16 cellular contexts compared by ENCODE assay signal in the genomic region with DNA sequence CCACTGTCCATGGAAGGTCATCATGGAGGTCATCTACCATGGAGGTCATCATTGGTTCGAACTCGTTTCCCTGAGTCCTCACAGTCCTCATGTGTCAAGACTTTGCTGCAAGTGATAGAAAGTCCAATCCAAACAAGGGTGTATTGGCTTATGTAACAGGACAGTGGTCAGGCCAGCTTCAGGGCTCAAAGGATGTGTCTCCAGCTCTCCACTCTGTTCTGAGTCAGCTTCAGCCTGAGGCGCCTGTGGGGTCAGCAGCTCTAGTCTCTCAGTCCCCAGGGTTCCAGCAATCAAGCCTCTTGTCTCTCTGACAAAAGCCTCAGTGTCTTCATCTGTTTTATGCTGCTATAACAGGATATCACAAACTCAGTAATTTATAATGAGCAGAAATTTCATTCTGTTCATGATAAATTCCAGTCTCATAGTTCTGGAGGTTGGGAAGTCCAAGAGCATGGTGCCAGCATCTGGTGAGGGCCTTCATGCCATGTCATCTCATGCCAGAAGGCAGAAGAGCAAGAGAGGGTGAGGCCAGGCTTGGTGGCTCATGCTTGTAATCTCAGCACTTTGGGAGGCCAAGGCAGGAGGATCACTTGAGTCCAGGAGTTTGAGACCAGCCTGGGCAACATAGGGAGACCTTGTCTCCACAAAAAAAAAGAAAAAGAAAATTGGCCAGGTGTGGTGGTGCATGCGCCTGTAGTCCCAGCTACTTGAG. TPM values are rescaled to one million over a fixed set of nuclear protein-coding genes. Genes with fewer than 3 reads are reported as not detected.
DNase-seq lines count a peak whose midpoint lies in the region; ATAC-seq, FAIRE-seq and TF ChIP-seq lines count a peak whose summit lies in the region.
"Had no signal": no experiment of that assay in that cellular context is flagged by ENCODE, and none has a peak within 500 bp of the region (broad histone marks: within the 10 kb centered on the region; RNA-seq: fewer than 3 reads in every experiment).

No MANE protein-coding gene starts in this region.

- H3K4me2 ChIP-seq in HepG2 (ENCODE audit: low read depth, low read length), result no peak overlapping the region
- H3K4me2 ChIP-seq: smooth muscle cell had no signal

- H3K27me3 Mint-ChIP-seq in activated naive CD4-positive, alpha-beta T cell treated with anti-CD3 and anti-CD28 coated beads, Interleukin-2, amount 10 ng/mL, durations not matched to agents 7 days and 5 days, result peaks cover 22% of the 10 kb centered on the region
- peaks cover 7% of the 10 kb centered on the region for H3K27me3 Mint-ChIP-seq in activated naive CD4-positive, alpha-beta T cell treated with anti-CD3 and anti-CD28 coated beads for 36 hours (ENCODE audit: low read depth)
- H3K27me3 Mint-ChIP-seq in effector memory CD8-positive, alpha-beta T cell, result peaks cover 0 to 7% of the 10 kb centered on the region in 2 donors
- H3K27me3 Mint-ChIP-seq in stimulated activated naive B cell treated with anti-CD40 and anti-IgM and Interleukin-4, amounts not matched to agents 10 μg/mL and 1 μg/mL and 100 μg/mL, for 72 hours, result peaks cover 6 to 9% of the 10 kb centered on the region in 2 donors

- intact Hi-C loops in activated naive CD4-positive, alpha-beta T cell treated with anti-CD3 and anti-CD28 coated beads for 36 hours (cut with micrococcal nuclease), result no loop called here
- intact Hi-C loops in HepG2 (cut with micrococcal nuclease; ENCODE audit: unreplicated experiment), result no loop called here
- intact Hi-C loops in uterus (cut with DNase I; ENCODE audit: low total_unique reads), result no loop called here

- H3K4me3 Mint-ChIP-seq in activated naive CD4-positive, alpha-beta T cell treated with anti-CD3 and anti-CD28 coated beads, Interleukin-2, amount 10 ng/mL, durations not matched to agents 7 days and 5 days, result no peak overlapping the region
- H3K4me3 Mint-ChIP-seq in activated naive CD4-positive, alpha-beta T cell treated with anti-CD3 and anti-CD28 coated beads for 36 hours, result no peak overlapping the region
- H3K4me3 Mint-ChIP-seq in effector memory CD8-positive, alpha-beta T cell, result peak overlapping the region in 1 of 2 donors; percentile 44
- H3K4me3 Mint-ChIP-seq in stimulated activated naive B cell treated with anti-CD40 and anti-IgM and Interleukin-4, amounts not matched to agents 10 μg/mL and 1 μg/mL and 100 μg/mL, for 72 hours, result no peak overlapping the region
- H3K4me3 Mint-ChIP-seq: dendritic cell treated with granulocyte-macrophage colony-stimulating factor and Interleukin-4, amounts not matched to agents 40 ng/mL and 50 ng/mL, for 4 days; neural crest cell had no signal

- H3K27me3 ChIP-seq in HepG2 (ENCODE audit: control insufficient read depth in 1 of 2, insufficient read depth in 2 of 2, low read length in 2 of 2) (no peaks in the 10 kb centered on the region), uterus (no peaks in the 10 kb centered on the region)

- no peak for ATAC-seq in effector memory CD8-positive, alpha-beta T cell (replicated peaks)
- peak; percentile 13; the same call in 1 of the 3 replicates for ATAC-seq in HepG2
- no peak for ATAC-seq in GM21367 (IDR thresholded peaks at IDR 0.05; ENCODE audit: unreplicated experiment)
- ATAC-seq in stimulated activated naive B cell treated with anti-CD40 and anti-IgM and Interleukin-4, amounts not matched to agents 10 μg/mL and 1 μg/mL and 100 μg/mL, for 72 hours (replicated peaks), result no peak

- CTCF ChIA-PET in activated naive CD4-positive, alpha-beta T cell treated with anti-CD3 and anti-CD28 coated beads, Interleukin-2, amount 10 ng/mL, durations not matched to agents 7 days and 5 days (lab: Charles Lee), result interaction anchor here (0.6 kb wide), 1 partner anchor 155 kb away, joined by 4 read pairs; no protein-coding TSS in a partner anchor
- CTCF ChIA-PET in activated naive CD4-positive, alpha-beta T cell treated with anti-CD3 and anti-CD28 coated beads for 36 hours (lab: Charles Lee), result no interaction called here
- CTCF ChIA-PET in HepG2 (lab: Yijun Ruan, JAX; ENCODE audit: low intra/inter-chr PET ratio, low total read pairs), result no interaction called here

- peaks cover 7% of the 10 kb centered on the region for H3K9me3 Mint-ChIP-seq in activated naive CD4-positive, alpha-beta T cell treated with anti-CD3 and anti-CD28 coated beads, Interleukin-2, amount 10 ng/mL, durations not matched to agents 7 days and 5 days
- no peaks in the 10 kb centered on the region for H3K9me3 Mint-ChIP-seq in activated naive CD4-positive, alpha-beta T cell treated with anti-CD3 and anti-CD28 coated beads for 36 hours
- no peaks in the 10 kb centered on the region for H3K9me3 Mint-ChIP-seq in effector memory CD8-positive, alpha-beta T cell
- peaks cover 0 to 2% of the 10 kb centered on the region in 2 donors for H3K9me3 Mint-ChIP-seq in stimulated activated naive B cell treated with anti-CD40 and anti-IgM and Interleukin-4, amounts not matched to agents 10 μg/mL and 1 μg/mL and 100 μg/mL, for 72 hours
- H3K9me3 Mint-ChIP-seq: dendritic cell treated with granulocyte-macrophage colony-stimulating factor and Interleukin-4, amounts not matched to agents 40 ng/mL and 50 ng/mL, for 4 days; neural crest cell had no signal

- no peak overlapping the region for H3K9ac ChIP-seq in HepG2 (ENCODE audit: insufficient read depth, low read depth, low read length)

- H3K27ac ChIP-seq in HepG2 (ENCODE audit: extremely low read length, insufficient read depth, low read length) (no peak overlapping the region), uterus (peak overlapping the region; percentile 31 to 58)

- H3K4me1 Mint-ChIP-seq in activated naive CD4-positive, alpha-beta T cell treated with anti-CD3 and anti-CD28 coated beads, Interleukin-2, amount 10 ng/mL, durations not matched to agents 7 days and 5 days, result peaks cover 33% of the 10 kb centered on the region
- H3K4me1 Mint-ChIP-seq in activated naive CD4-positive, alpha-beta T cell treated with anti-CD3 and anti-CD28 coated beads for 36 hours (ENCODE audit: low read depth), result peaks cover 12% of the 10 kb centered on the region
- H3K4me1 Mint-ChIP-seq in effector memory CD8-positive, alpha-beta T cell (ENCODE audit: low read depth in 2 of 2), result peaks cover 26 to 29% of the 10 kb centered on the region in 2 donors
- H3K4me1 Mint-ChIP-seq in stimulated activated naive B cell treated with anti-CD40 and anti-IgM and Interleukin-4, amounts not matched to agents 10 μg/mL and 1 μg/mL and 100 μg/mL, for 72 hours, result peaks cover 3 to 15% of the 10 kb centered on the region in 2 donors

- no peaks in the 10 kb centered on the region for H3K9me3 ChIP-seq in HepG2 (ENCODE audit: low read length)
- no peaks in the 10 kb centered on the region for H3K9me3 ChIP-seq in uterus

- H3K36me3 Mint-ChIP-seq in activated naive CD4-positive, alpha-beta T cell treated with anti-CD3 and anti-CD28 coated beads, Interleukin-2, amount 10 ng/mL, durations not matched to agents 7 days and 5 days, result peaks cover 30% of the 10 kb centered on the region
- H3K36me3 Mint-ChIP-seq in activated naive CD4-positive, alpha-beta T cell treated with anti-CD3 and anti-CD28 coated beads for 36 hours (ENCODE audit: low read depth), result peaks cover 9% of the 10 kb centered on the region
- H3K36me3 Mint-ChIP-seq in effector memory CD8-positive, alpha-beta T cell (ENCODE audit: insufficient read depth), result peaks cover 25% of the 10 kb centered on the region
- peaks cover 24 to 41% of the 10 kb centered on the region in 2 donors for H3K36me3 Mint-ChIP-seq in stimulated activated naive B cell treated with anti-CD40 and anti-IgM and Interleukin-4, amounts not matched to agents 10 μg/mL and 1 μg/mL and 100 μg/mL, for 72 hours

- BruUV-seq in HepG2 (replicated peaks; lab: Mats Ljungman, UMichigan), result no TSS peak

- no peak for FAIRE-seq in HepG2 (lab: Jason Lieb, UNC)
- FAIRE-seq: keratinocyte had no signal

- in situ Hi-C loops in HepG2 (cut with HindIII; ENCODE audit: extremely low pct_ligation_motif_present, low pct_unique_long_range_greater_than_20kb), result no loop called here

- peak overlapping the region; percentile 84 for H3K27ac Mint-ChIP-seq in activated naive CD4-positive, alpha-beta T cell treated with anti-CD3 and anti-CD28 coated beads, Interleukin-2, amount 10 ng/mL, durations not matched to agents 7 days and 5 days
- no peak overlapping the region for H3K27ac Mint-ChIP-seq in activated naive CD4-positive, alpha-beta T cell treated with anti-CD3 and anti-CD28 coated beads for 36 hours
- peak overlapping the region; percentile 44 to 69 for H3K27ac Mint-ChIP-seq in effector memory CD8-positive, alpha-beta T cell
- no peak overlapping the region for H3K27ac Mint-ChIP-seq in stimulated activated naive B cell treated with anti-CD40 and anti-IgM and Interleukin-4, amounts not matched to agents 10 μg/mL and 1 μg/mL and 100 μg/mL, for 72 hours
- H3K27ac Mint-ChIP-seq: dendritic cell treated with granulocyte-macrophage colony-stimulating factor and Interleukin-4, amounts not matched to agents 40 ng/mL and 50 ng/mL, for 4 days had no signal

- 52% methylated on average over 4 of the region's 4 CpGs for WGBS in HepG2 (ENCODE audit: low lambda C conversion rate)

- H4K20me1 ChIP-seq in HepG2 (ENCODE audit: insufficient read depth, low read length), result no peaks in the 10 kb centered on the region

- H2AFZ ChIP-seq in HepG2 (ENCODE audit: low read length), result no peak overlapping the region

- H3K36me3 ChIP-seq in HepG2 (replicated peaks in 1 of 2; ENCODE audit: control insufficient read depth in 1 of 2, insufficient read depth in 2 of 2, low read length in 2 of 2), result peaks cover 1 to 22% of the 10 kb centered on the region in 2 experiments; a peak in 3 of 5 replicates
- no peaks in the 10 kb centered on the region for H3K36me3 ChIP-seq in uterus

- no peak for TF ChIP-seq POLR2A in HepG2 (IDR thresholded peaks at IDR 0.05; ENCODE audit: insufficient read depth in 1 of 2, low read depth in 2 of 2, low read length in 2 of 2)
- TF ChIP-seq POLR2A in uterus (IDR thresholded peaks at IDR 0.05), result no peak

- no peak for DNase-seq in activated naive CD4-positive, alpha-beta T cell treated with anti-CD3 and anti-CD28 coated beads, Interleukin-2, amount 10 ng/mL, durations not matched to agents 7 days and 5 days
- no peak for DNase-seq in activated naive CD4-positive, alpha-beta T cell treated with anti-CD3 and anti-CD28 coated beads for 36 hours
- DNase-seq in effector memory CD8-positive, alpha-beta T cell, result no peak
- DNase-seq in HepG2 (ENCODE audit: low spot score) (peak; percentile 6), uterus (peak in 1 of 2 donors; percentile 46)
- DNase-seq in stimulated activated CD4-positive, alpha-beta T cell treated with anti-CD3 and anti-CD28 coated beads, Interleukin-2, amount 100 ng/mL, for 24 hours, result no peak
- DNase-seq in stimulated activated naive B cell treated with anti-CD40 and anti-IgM and Interleukin-4, amounts not matched to agents 10 μg/mL and 1 μg/mL and 100 μg/mL, for 72 hours, result no peak
- DNase-seq: activated naive CD4-positive, alpha-beta T cell treated with anti-CD3 and anti-CD28 coated beads, Interleukin-2, amount 50 U/mL, for 16 hours; MM.1S; NCI-H2171 treated with DMSO at 0.1 percent for 48 hours had no signal

- POLR2A ChIA-PET in HepG2 (lab: Yijun Ruan, JAX), result no interaction called here

- TF ChIP-seq EP300 in HepG2 (IDR thresholded peaks at IDR 0.05; ENCODE audit: low read depth in 2 of 2, low read length in 2 of 2), result no peak
- no peak for TF ChIP-seq EP300 in HepG2 (CRISPR knock-in tag; IDR thresholded peaks at IDR 0.05; ENCODE audit: borderline replicate concordance)

- peaks cover 13% of the 10 kb centered on the region for H3K4me1 ChIP-seq in HepG2 (ENCODE audit: insufficient read depth, low read length)
- H3K4me1 ChIP-seq in uterus, result peaks cover 0 to 6% of the 10 kb centered on the region in 2 donors

- TF ChIP-seq RAD21 in HepG2 (CRISPR knock-in tag; IDR thresholded peaks at IDR 0.05), result no peak

- H3K79me2 ChIP-seq in HepG2 (ENCODE audit: insufficient read depth, low read length), result no peaks in the 10 kb centered on the region

- TF ChIP-seq CTCF in HepG2 (CRISPR knock-in tag; IDR thresholded peaks at IDR 0.05) (no peak), uterus (IDR thresholded peaks at IDR 0.05) (no peak)

- H3K4me3 ChIP-seq in HepG2 (replicated peaks in 1 of 3; ENCODE audit: insufficient read depth in 1 of 3, low read depth in 2 of 3, low read length in 3 of 3), result no peak overlapping the region
- no peak overlapping the region for H3K4me3 ChIP-seq in uterus
- H3K4me3 ChIP-seq: smooth muscle cell had no signal

RNA-seq across cellular contexts. Expression of gene A3GALT2, which starts 19.5 kb away (rescaled TPM):
- total RNA-seq in activated naive CD4-positive, alpha-beta T cell treated with anti-CD3 and anti-CD28 coated beads for 36 hours, result not detected
- total RNA-seq in HepG2 (2016; rRNA removed; fragmentation: Illumina TruSeq; extraction: Trizol) (not detected in 2 replicates), uterus (under 1 TPM in 1 of 4 donors, not detected in 3; 0.58 TPM)
- not detected in 2 replicates for total RNA-seq in HepG2 (2016; cell fraction: cytosol; rRNA removed; fragmentation: Illumina TruSeq; extraction: Trizol; ENCODE audit: low read depth)
- total RNA-seq in HepG2 (2016; cell fraction: insoluble cytoplasmic fraction; rRNA removed; fragmentation: Illumina TruSeq; extraction: Trizol), result not detected in 2 replicates
- total RNA-seq in HepG2 (2016; cell fraction: membrane; rRNA removed; fragmentation: Illumina TruSeq; extraction: Trizol), result not detected in 2 replicates
- not detected in 2 replicates for total RNA-seq in HepG2 (2016; cell fraction: nucleus; rRNA removed; fragmentation: Illumina TruSeq; extraction: Trizol)
- polyA plus RNA-seq in HepG2 (2011; rRNA removed), result not detected in 2 replicates
- not detected in 2 replicates for polyA plus RNA-seq in HepG2 (2011; cell fraction: cytosol; rRNA removed)
- not detected in 2 replicates for polyA plus RNA-seq in HepG2 (2011; cell fraction: nucleus; rRNA removed)
- not detected in 2 replicates for polyA plus RNA-seq in HepG2 (2012)
- polyA plus RNA-seq in HepG2 (2016; cell fraction: cytosol; fragmentation: Illumina TruSeq; extraction: Trizol; ENCODE audit: low read depth), result not detected in 2 replicates
- not detected in 2 replicates for polyA plus RNA-seq in HepG2 (2016; cell fraction: insoluble cytoplasmic fraction; fragmentation: Illumina TruSeq; extraction: Trizol; ENCODE audit: low read depth)
- not detected in 2 replicates for polyA plus RNA-seq in HepG2 (2016; cell fraction: membrane; fragmentation: Illumina TruSeq; extraction: Trizol; ENCODE audit: low read depth)
- polyA plus RNA-seq in HepG2 (2016; cell fraction: nucleus; fragmentation: Illumina TruSeq; extraction: Trizol; ENCODE audit: insufficient read depth, low read depth), result not detected in 2 replicates
- not detected in 2 replicates for polyA minus RNA-seq in HepG2 (2011; rRNA and poly(A)+ RNA removed; ENCODE audit: low replicate concordance)
- polyA minus RNA-seq in HepG2 (2011; cell fraction: cytosol; rRNA and poly(A)+ RNA removed), result not detected in 2 replicates
- not detected in 2 replicates for polyA minus RNA-seq in HepG2 (2011; cell fraction: nucleus; rRNA and poly(A)+ RNA removed)
- total RNA-seq: neural crest cell, smooth muscle cell had no signal
- polyA plus RNA-seq: keratinocyte, smooth muscle cell, thymus had no signal

RNA-seq across cellular contexts. Expression of gene ZNF362, which starts 45.1 kb away (rescaled TPM):
- total RNA-seq in activated naive CD4-positive, alpha-beta T cell treated with anti-CD3 and anti-CD28 coated beads for 36 hours, result 1 to 10 TPM; 8.1 to 8.8 TPM
- total RNA-seq in HepG2 (2016; rRNA removed; fragmentation: Illumina TruSeq; extraction: Trizol) (8.3 TPM in 2 replicates), uterus (10 to 100 TPM in 3 of 4 donors, 1 to 10 TPM in 1; 9.2 to 45.3 (median 25.8) TPM)
- 6.7 and 7.0 TPM in 2 replicates for total RNA-seq in HepG2 (2016; cell fraction: cytosol; rRNA removed; fragmentation: Illumina TruSeq; extraction: Trizol; ENCODE audit: low read depth)
- 7.8 and 9.0 TPM in 2 replicates for total RNA-seq in HepG2 (2016; cell fraction: insoluble cytoplasmic fraction; rRNA removed; fragmentation: Illumina TruSeq; extraction: Trizol)
- total RNA-seq in HepG2 (2016; cell fraction: membrane; rRNA removed; fragmentation: Illumina TruSeq; extraction: Trizol), result 16.5 and 17.3 TPM in 2 replicates
- 6.2 and 7.0 TPM in 2 replicates for total RNA-seq in HepG2 (2016; cell fraction: nucleus; rRNA removed; fragmentation: Illumina TruSeq; extraction: Trizol)
- polyA plus RNA-seq in HepG2 (2011; rRNA removed), result 14.2 and 16.6 TPM in 2 replicates
- polyA plus RNA-seq in HepG2 (2011; cell fraction: cytosol; rRNA removed), result 5.7 and 9.0 TPM in 2 replicates
- polyA plus RNA-seq in HepG2 (2011; cell fraction: nucleus; rRNA removed), result 18.1 and 28.2 TPM in 2 replicates
- polyA plus RNA-seq in HepG2 (2012), result 14.1 and 14.8 TPM in 2 replicates
- 9.7 and 10.9 TPM in 2 replicates for polyA plus RNA-seq in HepG2 (2016; cell fraction: cytosol; fragmentation: Illumina TruSeq; extraction: Trizol; ENCODE audit: low read depth)
- 16.7 and 21.5 TPM in 2 replicates for polyA plus RNA-seq in HepG2 (2016; cell fraction: insoluble cytoplasmic fraction; fragmentation: Illumina TruSeq; extraction: Trizol; ENCODE audit: low read depth)
- polyA plus RNA-seq in HepG2 (2016; cell fraction: membrane; fragmentation: Illumina TruSeq; extraction: Trizol; ENCODE audit: low read depth), result 25.7 and 28.3 TPM in 2 replicates
- polyA plus RNA-seq in HepG2 (2016; cell fraction: nucleus; fragmentation: Illumina TruSeq; extraction: Trizol; ENCODE audit: insufficient read depth, low read depth), result 26.0 and 26.9 TPM in 2 replicates
- 11.9 and 29.1 TPM in 2 replicates for polyA minus RNA-seq in HepG2 (2011; rRNA and poly(A)+ RNA removed; ENCODE audit: low replicate concordance)
- polyA minus RNA-seq in HepG2 (2011; cell fraction: cytosol; rRNA and poly(A)+ RNA removed), result 9.2 and 12.5 TPM in 2 replicates
- 6.3 and 7.6 TPM in 2 replicates for polyA minus RNA-seq in HepG2 (2011; cell fraction: nucleus; rRNA and poly(A)+ RNA removed)

Comparison
In these comparisons a context has a peak if more than half of its experiments do, and no peak if none do; other contexts are left out.
1. H3K27ac Mint-ChIP-seq: peak in activated naive CD4-positive, alpha-beta T cell treated with anti-CD3 and anti-CD28 coated beads, Interleukin-2, amount 10 ng/mL, durations not matched to agents 7 days and 5 days (single experiment) and effector memory CD8-positive, alpha-beta T cell (2 of 2); none in activated naive CD4-positive, alpha-beta T cell treated with anti-CD3 and anti-CD28 coated beads for 36 hours (single experiment) and stimulated activated naive B cell treated with anti-CD40 and anti-IgM and Interleukin-4, amounts not matched to agents 10 μg/mL and 1 μg/mL and 100 μg/mL, for 72 hours (single experiment).